12 cellular contexts compared by ENCODE assay signal in the genomic region with DNA sequence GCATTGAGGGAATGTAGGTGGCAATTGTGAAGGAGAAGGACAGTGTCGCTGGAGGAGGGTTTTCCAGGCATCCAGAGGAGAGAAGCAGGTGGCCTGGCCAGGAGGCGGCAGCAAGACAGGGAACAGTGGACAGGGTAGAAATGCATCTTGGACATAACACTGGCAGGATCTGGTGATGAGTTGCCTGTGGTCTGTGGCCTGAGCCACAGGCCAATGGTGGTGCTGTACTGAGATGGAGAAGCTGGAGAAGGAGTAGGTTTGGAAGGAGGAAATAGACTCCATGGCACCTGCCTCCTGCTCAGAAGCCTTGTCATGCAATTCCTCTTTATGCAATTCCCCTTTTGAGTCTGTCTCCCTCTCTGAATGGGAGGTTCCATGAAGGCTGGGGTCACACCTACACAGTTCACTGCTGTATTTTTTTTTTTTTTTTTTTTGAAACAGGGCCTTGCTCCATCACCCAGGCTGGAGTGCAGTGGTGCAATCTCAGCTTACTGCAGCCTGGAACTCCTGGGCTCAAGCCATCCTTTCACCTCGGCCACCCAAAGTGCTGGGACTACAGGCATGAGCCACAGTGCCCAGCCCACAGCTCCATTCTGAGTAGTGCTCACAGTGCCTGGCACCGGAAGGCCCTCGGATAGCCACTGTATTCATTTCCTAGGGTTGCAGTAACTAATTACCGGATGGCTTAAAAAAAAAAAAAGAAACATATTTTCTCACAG. TPM values are rescaled to one million over a fixed set of nuclear protein-coding genes. Genes with fewer than 3 reads are reported as not detected.
DNase-seq lines count a peak whose midpoint lies in the region; ATAC-seq, FAIRE-seq and TF ChIP-seq lines count a peak whose summit lies in the region.
"Had no signal": no experiment of that assay in that cellular context is flagged by ENCODE, and none has a peak within 500 bp of the region (broad histone marks: within the 10 kb centered on the region; RNA-seq: fewer than 3 reads in every experiment).

No MANE protein-coding gene starts in this region.

- DNase-seq in astrocyte (ENCODE audit: low read depth) (no peak), mesothelial cell of epicardium (ENCODE audit: low spot score in 2 of 2, unreplicated experiment in 2 of 2) (no peak), urothelium cell line (ENCODE audit: low spot score) (no peak), T-helper 9 cell (no peak), HAP-1 (ENCODE audit: low spot score in 2 of 2) (no peak)
- DNase-seq: immature natural killer cell, NCI-H524, RPMI8226 had no signal

- FAIRE-seq in astrocyte (lab: Jason Lieb, UNC) (no peak), urothelium cell line (lab: Jason Lieb, UNC) (peak; percentile 89)

- H3K4me1 ChIP-seq in HUES6 (ENCODE audit: control insufficient read depth, insufficient read depth, low read length) (peaks cover 25% of the 10 kb centered on the region), astrocyte (ENCODE audit: insufficient read depth, low read length) (peaks cover 24% of the 10 kb centered on the region), HAP-1 (no peaks in the 10 kb centered on the region)
- H3K4me1 ChIP-seq: right atrium auricular region had no signal

- peak overlapping the region; percentile 78; the same call in 1 of the 2 replicates for H3K27ac ChIP-seq in HUES6 (ENCODE audit: low read depth, low read length)
- H3K27ac ChIP-seq in astrocyte (ENCODE audit: low read depth, low read length) = peak overlapping the region; percentile 57
- H3K27ac ChIP-seq: right atrium auricular region had no signal

- H4K20me1 ChIP-seq in astrocyte (ENCODE audit: insufficient read depth, low read length) = no peaks in the 10 kb centered on the region

- no peak for TF ChIP-seq CTCF in astrocyte (IDR thresholded peaks at IDR 0.05; ENCODE audit: insufficient read depth, low read depth, low read length)
- no peak for TF ChIP-seq CTCF in mesothelial cell of epicardium (IDR thresholded peaks at IDR 0.05; ENCODE audit: unreplicated experiment)

- no peaks in the 10 kb centered on the region for H3K27me3 ChIP-seq in HUES6 (ENCODE audit: control insufficient read depth, insufficient read depth, low read length)
- H3K27me3 ChIP-seq in astrocyte (ENCODE audit: insufficient read depth, low read length) = peaks cover 7% of the 10 kb centered on the region
- peaks cover 6% of the 10 kb centered on the region for H3K27me3 ChIP-seq in HAP-1 (ENCODE audit: low read depth)
- H3K27me3 ChIP-seq: right atrium auricular region had no signal

- in situ Hi-C loops in HAP-1 (cut with MboI; ENCODE audit: low sequenced_read_pairs) = no loop called here

- H3K9ac ChIP-seq in HUES6 (ENCODE audit: low read length) (peak overlapping the region; percentile 87), astrocyte (ENCODE audit: low read length) (no peak overlapping the region)

- H3K27me3 Mint-ChIP-seq in astrocyte (ENCODE audit: low read depth, unreplicated experiment) (peaks cover 13% of the 10 kb centered on the region), mesothelial cell of epicardium (ENCODE audit: low read depth) (peaks cover 11% of the 10 kb centered on the region)

- H3K36me3 ChIP-seq in HUES6 (ENCODE audit: control insufficient read depth, insufficient read depth, low read length) = no peaks in the 10 kb centered on the region
- no peaks in the 10 kb centered on the region for H3K36me3 ChIP-seq in astrocyte (ENCODE audit: insufficient read depth, low read length)
- no peaks in the 10 kb centered on the region for H3K36me3 ChIP-seq in HAP-1 (replicated peaks)
- H3K36me3 ChIP-seq: right atrium auricular region had no signal

- H3K9me3 Mint-ChIP-seq in astrocyte (ENCODE audit: unreplicated experiment) (peaks cover 3% of the 10 kb centered on the region), mesothelial cell of epicardium (peaks cover 12% of the 10 kb centered on the region)
- H3K9me3 Mint-ChIP-seq: immature natural killer cell; stimulated activated naive CD8-positive, alpha-beta T cell treated with anti-CD3 and anti-CD28 coated beads, Interleukin-15, Interleukin-2, amounts not matched to agents 100 ng/mL and 50 ng/mL, for 24 hours had no signal

- H2AFZ ChIP-seq in astrocyte (ENCODE audit: low read depth, low read length) = no peak overlapping the region

- H3K4me3 ChIP-seq in HUES6 (ENCODE audit: low read depth, low read length) (no peak overlapping the region), astrocyte (ENCODE audit: insufficient read depth, low read depth, low read length) (no peak overlapping the region), HAP-1 (no peak overlapping the region)
- H3K4me3 ChIP-seq: right atrium auricular region had no signal

- no peak for ATAC-seq in HG03439 (IDR thresholded peaks at IDR 0.05; ENCODE audit: unreplicated experiment)

- H3K4me2 ChIP-seq in astrocyte (ENCODE audit: low read length) = peak overlapping the region; percentile 76

- H3K4me1 Mint-ChIP-seq in astrocyte (ENCODE audit: low read depth, unreplicated experiment) = peaks cover 12% of the 10 kb centered on the region
- peaks cover 40% of the 10 kb centered on the region for H3K4me1 Mint-ChIP-seq in mesothelial cell of epicardium
- H3K4me1 Mint-ChIP-seq: immature natural killer cell had no signal

- H3K36me3 Mint-ChIP-seq in astrocyte (ENCODE audit: low read depth, unreplicated experiment) (peaks cover 3% of the 10 kb centered on the region), mesothelial cell of epicardium (peaks cover 3% of the 10 kb centered on the region)
- H3K36me3 Mint-ChIP-seq: immature natural killer cell had no signal

- no peak overlapping the region for H3K4me3 Mint-ChIP-seq in astrocyte (ENCODE audit: unreplicated experiment)
- no peak overlapping the region for H3K4me3 Mint-ChIP-seq in mesothelial cell of epicardium
- H3K4me3 Mint-ChIP-seq: immature natural killer cell; stimulated activated naive CD8-positive, alpha-beta T cell treated with anti-CD3 and anti-CD28 coated beads, Interleukin-15, Interleukin-2, amounts not matched to agents 100 ng/mL and 50 ng/mL, for 24 hours had no signal

- no peak overlapping the region for H3K27ac Mint-ChIP-seq in astrocyte (ENCODE audit: unreplicated experiment)
- peak overlapping the region; percentile 95 for H3K27ac Mint-ChIP-seq in mesothelial cell of epicardium
- H3K27ac Mint-ChIP-seq: immature natural killer cell; stimulated activated naive CD8-positive, alpha-beta T cell treated with anti-CD3 and anti-CD28 coated beads, Interleukin-15, Interleukin-2, amounts not matched to agents 100 ng/mL and 50 ng/mL, for 24 hours had no signal

- H3K9me3 ChIP-seq in HUES6 (ENCODE audit: control insufficient read depth, insufficient read depth, low read depth, low read length) (peaks cover 17% of the 10 kb centered on the region), astrocyte (ENCODE audit: insufficient read depth, low read depth, low read length) (no peaks in the 10 kb centered on the region), HAP-1 (no peaks in the 10 kb centered on the region)
- H3K9me3 ChIP-seq: right atrium auricular region had no signal

- no peaks in the 10 kb centered on the region for H3K79me2 ChIP-seq in astrocyte (ENCODE audit: insufficient read depth, low read length)

RNA-seq across cellular contexts. Expression of a gene that starts 13.5 kb away (rescaled TPM):
- total RNA-seq in astrocyte (1.3 and 5.8 TPM in 2 replicates), mesothelial cell of epicardium (9.5 to 10.4 TPM (median 10.1 TPM) in 3 replicates)
